8 cellular contexts compared by ENCODE assay signal in the genomic region with DNA sequence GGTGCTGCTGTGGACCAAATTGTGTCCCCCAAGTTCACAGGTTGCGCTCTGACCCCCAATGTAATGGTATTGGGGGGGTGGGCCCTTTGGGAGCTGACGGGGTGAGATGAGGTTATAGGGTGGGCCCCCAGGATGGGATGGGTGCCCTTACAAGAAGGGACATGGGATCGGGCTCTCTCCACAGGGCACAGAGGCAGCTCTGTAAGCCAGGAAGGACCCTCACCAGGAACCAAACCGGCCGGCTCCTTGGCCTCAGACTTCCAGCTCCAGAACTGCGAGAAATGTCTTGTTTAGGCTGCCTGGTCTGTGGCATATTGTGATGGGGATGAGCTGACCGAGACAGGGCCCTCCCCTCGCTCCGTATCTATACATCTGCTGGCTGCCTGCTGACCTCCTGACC. TPM values are rescaled to one million over a fixed set of nuclear protein-coding genes. Genes with fewer than 3 reads are reported as not detected.
"Had no signal": no experiment of that assay in that cellular context is flagged by ENCODE, and none has a peak within 500 bp of the region (broad histone marks: within the 10 kb centered on the region; RNA-seq: fewer than 3 reads in every experiment).

No MANE protein-coding gene starts in this region.

- H3K4me2 ChIP-seq: GM23338 had no signal

- DNase-seq: GM23248, GOT3, H9, HCEC 1CT, HFFc6 had no signal

- H2AFZ ChIP-seq: GM23248, GM23338 had no signal

- H3K9me3 ChIP-seq: HAP-1 had no signal

- H3K27ac ChIP-seq: GM23248 had no signal

- H3K36me3 ChIP-seq: HAP-1 had no signal

- ATAC-seq: GM23338, HCT116 had no signal

- H3K4me1 ChIP-seq: HAP-1 had no signal

- H3K4me3 ChIP-seq: GM23248, GM23338, HAP-1 had no signal

RNA-seq across cellular contexts. Expression of a gene that starts 25.7 kb away (rescaled TPM):
- total RNA-seq: GM23248 had no signal
